ENCODE assay signal across 9 cellular contexts in the genomic region with DNA sequence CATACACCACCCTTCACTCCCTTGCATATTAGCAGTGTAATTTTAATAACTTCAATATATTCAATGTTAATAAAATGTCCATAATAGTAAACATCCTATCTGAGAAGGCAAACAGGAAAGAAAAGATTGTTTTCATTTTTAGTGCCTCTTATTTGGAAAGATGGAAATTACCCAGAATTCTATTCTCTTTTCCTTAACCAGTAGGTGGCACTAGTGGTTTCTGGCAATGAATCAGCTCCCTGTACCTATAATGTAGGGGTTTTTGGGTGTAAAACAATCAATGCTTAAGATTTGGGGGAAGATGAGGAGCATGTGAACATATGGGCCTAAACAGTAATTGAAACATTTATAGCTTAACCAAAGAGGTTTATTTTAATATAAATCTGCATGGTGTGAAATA. TPM values are rescaled to one million over a fixed set of nuclear protein-coding genes. Genes with fewer than 3 reads are reported as not detected.
DNase-seq lines count a peak whose midpoint lies in the region; ATAC-seq and TF ChIP-seq lines count a peak whose summit lies in the region.
"Had no signal": no experiment of that assay in that cellular context is flagged by ENCODE, and none has a peak within 500 bp of the region (broad histone marks: within the 10 kb centered on the region; RNA-seq: fewer than 3 reads in every experiment).

No MANE protein-coding gene starts in this region.

- no peak overlapping the region for H3K27ac Mint-ChIP-seq in T-cell

- ATAC-seq in HG03196 (IDR thresholded peaks at IDR 0.05; ENCODE audit: unreplicated experiment) (no peak), HG02678 (IDR thresholded peaks at IDR 0.05; ENCODE audit: unreplicated experiment) (no peak), GM18511 (IDR thresholded peaks at IDR 0.05; ENCODE audit: unreplicated experiment) (no peak), T-cell (replicated peaks in 1 of 4) (no peak)

- H3K27me3 ChIP-seq in adipocyte (replicated peaks; ENCODE audit: control insufficient read depth, insufficient read depth, low read length), result no peaks in the 10 kb centered on the region

- no peaks in the 10 kb centered on the region for H3K36me3 Mint-ChIP-seq in T-cell

- H3K4me1 ChIP-seq in HEK293 (ENCODE audit: control insufficient read depth, insufficient read depth, low read length), result peaks cover 3% of the 10 kb centered on the region; the same call in 1 of the 2 replicates
- H3K4me1 ChIP-seq in adipocyte (ENCODE audit: control insufficient read depth, insufficient read depth, low read length), result peaks cover 13% of the 10 kb centered on the region

- CTCF ChIA-PET in HEK293 (lab: Yijun Ruan, JAX) (interaction anchor here (0.6 to 2.7 kb wide), 15 partner anchors 10 to 567 kb away, joined by 3 to 23 read pairs (median 4); no protein-coding TSS in a partner anchor), T-cell (lab: Charles Lee) (no interaction called here)

- H3K9me3 ChIP-seq in HEK293 (ENCODE audit: control insufficient read depth, insufficient read depth, low read depth, low read length) (no peaks in the 10 kb centered on the region), adipocyte (ENCODE audit: control insufficient read depth, low read length) (no peaks in the 10 kb centered on the region)

- H3K27me3 Mint-ChIP-seq in T-cell, result peaks cover 21 to 26% of the 10 kb centered on the region in 2 donors

- no peak overlapping the region for H3K4me3 ChIP-seq in HEK293 (ENCODE audit: low read depth, low read length)
- H3K4me3 ChIP-seq in adipocyte (ENCODE audit: low read length), result no peak overlapping the region

- H3K27ac ChIP-seq in C4-2B (no peak overlapping the region), HEK293 (ENCODE audit: extremely low read depth, low read depth, low read length) (no peak overlapping the region)

- no peak overlapping the region for H3K9ac ChIP-seq in adipocyte (ENCODE audit: low read length)

- DNase-seq in adipocyte (ENCODE audit: low read depth) (peak; percentile 51), lung microvascular endothelial cell (ENCODE audit: low read depth in 2 of 2) (peak; percentile 13 to 26), T-cell (no peak)
- DNase-seq: activated naive CD4-positive, alpha-beta T cell had no signal

- H3K4me1 Mint-ChIP-seq in T-cell, result no peaks in the 10 kb centered on the region

- peak; percentile 76 for TF ChIP-seq CTCF in C4-2B (conservative IDR thresholded peaks at IDR 0.05)
- no peak for TF ChIP-seq CTCF in HEK293 (tag by site-specific recombination; IDR thresholded peaks at IDR 0.05)

- POLR2A ChIA-PET in HEK293 (lab: Yijun Ruan, JAX) (interaction anchor here (0.7 kb wide), 1 partner anchor 125 kb away, joined by 3 read pairs; no protein-coding TSS in a partner anchor), T-cell (lab: Charles Lee) (no interaction called here)

- no peak overlapping the region for H3K4me3 Mint-ChIP-seq in T-cell

- H3K36me3 ChIP-seq in HEK293 (ENCODE audit: control insufficient read depth in 2 of 2, insufficient read depth in 1 of 2, low read length in 2 of 2) (no peaks in the 10 kb centered on the region), adipocyte (ENCODE audit: control insufficient read depth, insufficient read depth, low read length, severe bottlenecking) (no peaks in the 10 kb centered on the region)

- H3K9me3 Mint-ChIP-seq in T-cell, result no peaks in the 10 kb centered on the region

TF ChIP-seq in HEK293, 187 proteins besides CTCF, POLR2A, EP300 and RAD21:
- TF ChIP-seq ZNF654 (tag by site-specific recombination; IDR thresholded peaks at IDR 0.05; ENCODE audit: low read depth) (peak; percentile 65), PRDM1 (tag by site-specific recombination; IDR thresholded peaks at IDR 0.05) (no peak), ZNF76 (tag by site-specific recombination; IDR thresholded peaks at IDR 0.05; ENCODE audit: borderline replicate concordance, low read depth) (peak; percentile 70)

RNA-seq across cellular contexts. Expression of a gene that starts 5.7 kb away (rescaled TPM):
- total RNA-seq in lung microvascular endothelial cell, result 0.44 and 1.2 TPM in 2 replicates
- under 1 TPM in 1 of 5 donors, not detected in 4; 0.06 TPM for total RNA-seq in T-cell

Comparison
In these comparisons a context has a peak if more than half of its experiments do, and no peak if none do; other contexts are left out.
1. DNase-seq: peak in adipocyte (single experiment) and lung microvascular endothelial cell (2 of 2); none in T-cell (0 of 34).